ENCODE assay signal across 2 cellular contexts in genomic region chr11:78789365-78789764, GRCh38.
TF ChIP-seq lines count a peak whose summit lies in the region.

No MANE protein-coding gene starts in this region.

TF ChIP-seq in liver, 16 proteins besides CTCF, POLR2A, EP300 and RAD21 (continued from another document):
- TF ChIP-seq REST (IDR thresholded peaks at IDR 0.05) (no peak), NR2F2 (IDR thresholded peaks at IDR 0.05) (peak; percentile 20), GABPA (IDR thresholded peaks at IDR 0.05 in 1 of 2, conservative IDR thresholded peaks at IDR 0.05 in 1 of 2) (no peak)

TF ChIP-seq in HepG2, 621 proteins besides CTCF, POLR2A, EP300 and RAD21 (continued from another document):
- TF ChIP-seq RFX1 (IDR thresholded peaks at IDR 0.05) (no peak), FOSL2 (CRISPR knock-in tag; IDR thresholded peaks at IDR 0.05) (no peak), ZNF367 (CRISPR knock-in tag; IDR thresholded peaks at IDR 0.05; ENCODE audit: borderline replicate concordance) (no peak), CCAR2 (optimal IDR thresholded peaks at IDR 0.05; ENCODE audit: low read depth, low read length) (no peak), ETV6 (CRISPR knock-in tag; conservative IDR thresholded peaks at IDR 0.05) (no peak), KLF11 (CRISPR knock-in tag; IDR thresholded peaks at IDR 0.05) (no peak), TRIM24 (CRISPR knock-in tag; IDR thresholded peaks at IDR 0.05) (no peak), IRX3 (CRISPR knock-in tag; IDR thresholded peaks at IDR 0.05; ENCODE audit: borderline replicate concordance, low read depth) (no peak), PRPF4 (IDR thresholded peaks at IDR 0.05; ENCODE audit: low read depth, low read length, poor library complexity, severe bottlenecking) (no peak), ZNF569 (CRISPR knock-in tag; IDR thresholded peaks at IDR 0.05; ENCODE audit: borderline replicate concordance) (no peak), PHF21A (CRISPR knock-in tag; IDR thresholded peaks at IDR 0.05) (no peak), PRDM4 (CRISPR knock-in tag; IDR thresholded peaks at IDR 0.05; ENCODE audit: borderline replicate concordance) (no peak)
- TF ChIP-seq, protein P1, sequence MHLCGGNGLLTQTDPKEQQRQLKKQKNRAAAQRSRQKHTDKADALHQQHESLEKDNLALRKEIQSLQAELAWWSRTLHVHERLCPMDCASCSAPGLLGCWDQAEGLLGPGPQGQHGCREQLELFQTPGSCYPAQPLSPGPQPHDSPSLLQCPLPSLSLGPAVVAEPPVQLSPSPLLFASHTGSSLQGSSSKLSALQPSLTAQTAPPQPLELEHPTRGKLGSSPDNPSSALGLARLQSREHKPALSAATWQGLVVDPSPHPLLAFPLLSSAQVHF (CRISPR knock-in tag; IDR thresholded peaks at IDR 0.05) = no peak
